2 cellular contexts compared by ENCODE assay signal in the genomic region with DNA sequence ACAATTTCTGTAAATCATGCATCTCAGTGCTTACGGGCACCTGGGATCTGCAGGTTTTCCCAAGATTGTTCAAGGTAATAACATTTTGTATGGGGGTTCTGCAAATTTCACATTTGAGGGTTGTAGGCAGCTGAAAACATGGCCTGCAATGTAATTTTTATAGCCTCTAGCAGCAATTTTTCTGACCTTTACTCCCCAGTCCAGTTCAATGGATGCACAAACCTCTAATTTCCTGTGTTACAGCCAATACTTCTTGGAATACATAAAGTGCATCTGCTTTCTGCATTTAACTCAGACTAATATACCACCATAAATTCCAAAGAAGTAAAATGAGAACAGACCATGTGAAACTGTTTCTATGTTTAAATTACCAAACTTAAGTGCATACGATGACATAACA.
TF ChIP-seq lines count a peak whose summit lies in the region.

No MANE protein-coding gene starts in this region.

TF ChIP-seq in liver, 16 proteins besides CTCF, POLR2A, EP300 and RAD21:
- TF ChIP-seq TAF1 (conservative IDR thresholded peaks at IDR 0.05) (no peak), EGR1 (IDR thresholded peaks at IDR 0.05; ENCODE audit: low read depth in 2 of 2) (no peak), YY1 (IDR thresholded peaks at IDR 0.05) (no peak), HNF4A (conservative IDR thresholded peaks at IDR 0.05) (peak; percentile 58 to 66)

TF ChIP-seq in HepG2, 621 proteins besides CTCF, POLR2A, EP300 and RAD21:
- TF ChIP-seq ZNF253 (CRISPR knock-in tag; IDR thresholded peaks at IDR 0.05; ENCODE audit: borderline replicate concordance) (no peak), ZNF510 (CRISPR knock-in tag; IDR thresholded peaks at IDR 0.05; ENCODE audit: low read depth) (no peak), MLXIP (CRISPR knock-in tag; IDR thresholded peaks at IDR 0.05; ENCODE audit: borderline replicate concordance) (no peak), ZNF710 (CRISPR knock-in tag; IDR thresholded peaks at IDR 0.05; ENCODE audit: borderline replicate concordance) (no peak), RBFOX2 (IDR thresholded peaks at IDR 0.05; ENCODE audit: low read depth, low read length) (no peak), TBX2 (CRISPR knock-in tag; IDR thresholded peaks at IDR 0.05; ENCODE audit: borderline replicate concordance) (no peak), ZSCAN12 (CRISPR knock-in tag; IDR thresholded peaks at IDR 0.05) (no peak), ISX (CRISPR knock-in tag; conservative IDR thresholded peaks at IDR 0.05) (no peak), ZNF607 (CRISPR knock-in tag; IDR thresholded peaks at IDR 0.05; ENCODE audit: borderline replicate concordance) (no peak), GATAD1 (CRISPR knock-in tag; IDR thresholded peaks at IDR 0.05) (no peak), CBX5 (CRISPR knock-in tag; IDR thresholded peaks at IDR 0.05; ENCODE audit: borderline replicate concordance) (no peak), MAFK (conservative IDR thresholded peaks at IDR 0.05 in 1 of 2, IDR thresholded peaks at IDR 0.05 in 1 of 2; ENCODE audit: low read length in 2 of 2) (no peak), ZNF709 (CRISPR knock-in tag; IDR thresholded peaks at IDR 0.05) (no peak), MXI1 (IDR thresholded peaks at IDR 0.05; ENCODE audit: borderline replicate concordance, low read depth, low read length) (no peak), ZNF772 (CRISPR knock-in tag; IDR thresholded peaks at IDR 0.05) (no peak)
- TF ChIP-seq, protein P1, sequence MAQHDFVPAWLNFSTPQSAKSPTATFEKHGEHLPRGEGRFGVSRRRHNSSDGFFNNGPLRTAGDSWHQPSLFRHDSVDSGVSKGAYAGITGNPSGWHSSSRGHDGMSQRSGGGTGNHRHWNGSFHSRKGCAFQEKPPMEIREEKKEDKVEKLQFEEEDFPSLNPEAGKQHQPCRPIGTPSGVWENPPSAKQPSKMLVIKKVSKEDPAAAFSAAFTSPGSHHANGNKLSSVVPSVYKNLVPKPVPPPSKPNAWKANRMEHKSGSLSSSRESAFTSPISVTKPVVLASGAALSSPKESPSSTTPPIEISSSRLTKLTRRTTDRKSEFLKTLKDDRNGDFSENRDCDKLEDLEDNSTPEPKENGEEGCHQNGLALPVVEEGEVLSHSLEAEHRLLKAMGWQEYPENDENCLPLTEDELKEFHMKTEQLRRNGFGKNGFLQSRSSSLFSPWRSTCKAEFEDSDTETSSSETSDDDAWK (CRISPR knock-in tag; IDR thresholded peaks at IDR 0.05) = no peak
